In the genomic region with DNA sequence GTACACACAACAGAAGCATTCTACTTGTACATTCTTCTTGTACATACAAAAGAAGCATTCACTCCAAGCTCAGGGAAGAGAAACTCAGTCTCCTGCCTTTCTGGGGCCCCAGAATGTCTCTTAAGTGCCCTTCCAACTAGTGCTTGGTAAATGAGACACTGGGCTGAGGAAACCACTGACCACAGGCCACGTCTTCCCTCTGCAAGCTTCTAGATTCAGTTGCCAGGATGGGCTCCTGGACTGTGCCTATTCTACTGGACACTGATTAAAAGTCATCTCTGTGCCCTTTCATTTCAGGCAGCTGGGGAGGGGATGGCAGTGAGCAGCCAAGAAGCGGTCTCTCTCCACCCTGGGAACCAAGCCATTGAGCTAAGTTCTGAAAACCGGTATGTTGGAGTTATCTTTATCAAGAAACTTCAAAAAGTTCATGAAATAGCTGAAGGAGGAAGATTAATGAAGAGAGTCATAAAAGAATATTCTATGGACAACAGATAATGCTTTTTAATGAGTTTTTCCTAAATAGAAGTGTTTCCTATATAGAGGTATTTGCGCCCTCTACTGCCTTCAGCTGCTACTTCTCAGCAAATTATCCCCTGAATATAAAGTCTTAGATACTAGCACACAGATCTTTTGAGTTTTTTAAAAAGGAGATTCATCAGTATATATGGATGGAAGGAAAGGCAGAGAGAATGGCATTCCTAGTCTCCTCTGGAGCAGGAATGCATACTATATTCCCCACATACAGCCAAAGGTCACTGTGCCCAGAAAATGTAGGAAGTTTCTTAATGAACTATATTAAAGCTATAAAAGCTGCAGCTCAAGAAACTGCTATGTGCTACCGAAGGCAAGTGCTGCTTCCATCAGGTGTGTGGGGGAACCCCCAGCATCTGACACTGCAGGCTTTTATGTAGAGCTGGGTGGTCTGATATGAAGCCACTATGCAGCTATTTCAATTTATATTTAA, we compare ENCODE assay signal across 8 cellular contexts. TPM values are rescaled to one million over a fixed set of nuclear protein-coding genes. Genes with fewer than 3 reads are reported as not detected.
A peak's percentile ranks its signal among the peaks of the same experiment; 100 is the strongest.
DNase-seq lines count a peak whose midpoint lies in the region; ATAC-seq and TF ChIP-seq lines count a peak whose summit lies in the region.

No MANE protein-coding gene starts in this region.

- H3K79me2 ChIP-seq in OCI-LY7 (ENCODE audit: insufficient read depth, low read depth, low read length): no peaks in the 10 kb centered on the region

- BruUV-seq in OCI-LY7 (replicated peaks; lab: Mats Ljungman, UMichigan): no TSS peak

- TF ChIP-seq CTCF in cardiac muscle cell (IDR thresholded peaks at IDR 0.05; ENCODE audit: low read depth, low read length): peak; percentile 68
- peak; percentile 82 for TF ChIP-seq CTCF in OCI-LY7 (conservative IDR thresholded peaks at IDR 0.05; ENCODE audit: low read length)

- intact Hi-C loops in cardiac septum (cut with DNase I): no loop called here
- intact Hi-C loops in OCI-LY7 (cut with micrococcal nuclease; ENCODE audit: unreplicated experiment): no loop called here

- peak in 1 of 2 donors; percentile 71 for DNase-seq in cardiac muscle cell (ENCODE audit: low read depth in 1 of 2, low spot score in 1 of 2)
- DNase-seq in cardiac septum (ENCODE audit: low spot score): no peak
- DNase-seq in OCI-LY7 (ENCODE audit: low spot score): peak; percentile 23
- DNase-seq in renal cortical epithelial cell (ENCODE audit: low read depth): peak; percentile 58
- DNase-seq in HPDE6-E6E7 (ENCODE audit: extremely low spot score): no peak
- no peak for DNase-seq in NCI-H345 treated with DMSO at 0.1 percent for 48 hours (lab: John Stamatoyannopoulos, UW; ENCODE audit: unreplicated experiment)
- DNase-seq in OCI-M2 (lab: John Stamatoyannopoulos, UW; ENCODE audit: unreplicated experiment): no peak

- CTCF ChIA-PET in OCI-LY7 (lab: Charles Lee; ENCODE audit: unreplicated experiment): interaction anchor here (0.6 kb wide), 2 partner anchors 49 to 67 kb away, joined by 3 read pairs; no protein-coding TSS in a partner anchor

- POLR2A ChIA-PET in OCI-LY7 (lab: Charles Lee): interaction anchor here (0.6 to 1.7 kb wide), 5 partner anchors 8 to 140 kb away, joined by 3 to 5 read pairs (median 4); a partner anchor contains a TSS

- no peak overlapping the region for H3K4me2 ChIP-seq in OCI-LY7 (ENCODE audit: low read length)

- H3K9me2 ChIP-seq in OCI-LY7 (ENCODE audit: insufficient read depth, low read length): no peaks in the 10 kb centered on the region

- H3K4me1 ChIP-seq in cardiac muscle cell (ENCODE audit: low read depth): peaks cover 6% of the 10 kb centered on the region
- no peaks in the 10 kb centered on the region for H3K4me1 ChIP-seq in OCI-LY7 (ENCODE audit: insufficient read depth, low read length, poor library complexity, severe bottlenecking)

- H3K4me3 ChIP-seq in cardiac muscle cell: no peak overlapping the region
- no peak overlapping the region for H3K4me3 ChIP-seq in OCI-LY7 (ENCODE audit: low read depth, low read length, poor library complexity, severe bottlenecking)

- no peaks in the 10 kb centered on the region for H3K9me3 ChIP-seq in cardiac muscle cell (ENCODE audit: low read depth)
- no peaks in the 10 kb centered on the region for H3K9me3 ChIP-seq in OCI-LY7 (ENCODE audit: low read length)

- H3K27me3 ChIP-seq in cardiac muscle cell: no peaks in the 10 kb centered on the region

- no peak overlapping the region for H3K27ac ChIP-seq in cardiac muscle cell
- H3K27ac ChIP-seq in OCI-LY7 (ENCODE audit: low read depth, low read length, poor library complexity, severe bottlenecking): no peak overlapping the region

- ATAC-seq in esophagus mucosa: peak; percentile 25

- no peak overlapping the region for H2AFZ ChIP-seq in OCI-LY7 (ENCODE audit: low read length)

- H3K36me3 ChIP-seq in cardiac muscle cell (no peaks in the 10 kb centered on the region), OCI-LY7 (ENCODE audit: insufficient read depth, low read length) (no peaks in the 10 kb centered on the region)

- H4K20me1 ChIP-seq in OCI-LY7 (ENCODE audit: insufficient read depth, low read length): no peaks in the 10 kb centered on the region

RNA-seq across cellular contexts. Expression of a gene that starts 8.4 kb away (rescaled TPM):
- total RNA-seq in cardiac muscle cell (not detected in 2 replicates), cardiac septum (0.81 TPM), OCI-LY7 (2022) (not detected in 2 replicates), esophagus mucosa (not detected), renal cortical epithelial cell (not detected in 2 replicates)
- polyA plus RNA-seq in cardiac muscle cell: 0.31 and 0.99 TPM in 2 replicates
- not detected in 2 replicates for total RNA-seq in OCI-LY7 (2014; rRNA removed; shearing (Covaris generic))

RNA-seq across cellular contexts. Expression of a gene that starts 23.0 kb away (rescaled TPM):
- total RNA-seq in cardiac muscle cell (22.7 and 23.9 TPM in 2 replicates), cardiac septum (9.8 TPM), OCI-LY7 (2022) (not detected in 2 replicates), esophagus mucosa (3.8 TPM), renal cortical epithelial cell (10.2 and 23.3 TPM in 2 replicates)
- polyA plus RNA-seq in cardiac muscle cell: 24.4 and 32.8 TPM in 2 replicates
- not detected in 2 replicates for total RNA-seq in OCI-LY7 (2014; rRNA removed; shearing (Covaris generic))

RNA-seq across cellular contexts. Expression of a gene that starts 41.6 kb away (rescaled TPM):
- total RNA-seq in cardiac muscle cell: 0.21 and 0.24 TPM in 2 replicates
- 0.47 and 0.70 TPM in 2 replicates for polyA plus RNA-seq in cardiac muscle cell
- 6.8 TPM for total RNA-seq in cardiac septum
- 0.26 and 0.35 TPM in 2 replicates for total RNA-seq in OCI-LY7 (2014; rRNA removed; shearing (Covaris generic))
- 0.17 and 0.39 TPM in 2 replicates for total RNA-seq in OCI-LY7 (2022)
- 3.8 TPM for total RNA-seq in esophagus mucosa
- 12.8 and 61.6 TPM in 2 replicates for total RNA-seq in renal cortical epithelial cell

RNA-seq across cellular contexts. Expression of a gene that starts 44.9 kb away (rescaled TPM):
- 4.4 and 4.8 TPM in 2 replicates for total RNA-seq in cardiac muscle cell
- polyA plus RNA-seq in cardiac muscle cell: 6.6 and 6.9 TPM in 2 replicates
- total RNA-seq in cardiac septum: 11.5 TPM
- 0.57 and 0.77 TPM in 2 replicates for total RNA-seq in OCI-LY7 (2014; rRNA removed; shearing (Covaris generic))
- 0.17 and 0.36 TPM in 2 replicates for total RNA-seq in OCI-LY7 (2022)
- 5.3 TPM for total RNA-seq in esophagus mucosa
- 16.0 and 41.0 TPM in 2 replicates for total RNA-seq in renal cortical epithelial cell

Comparison
In these comparisons a context has a peak if more than half of its experiments do, and no peak if none do; other contexts are left out.
1. DNase-seq: peak in OCI-LY7 (single experiment) and renal cortical epithelial cell (single experiment); none in cardiac septum (single experiment), HPDE6-E6E7 (single experiment), NCI-H345 treated with DMSO at 0.1 percent for 48 hours (single experiment) and OCI-M2 (single experiment).